In the genomic region with DNA sequence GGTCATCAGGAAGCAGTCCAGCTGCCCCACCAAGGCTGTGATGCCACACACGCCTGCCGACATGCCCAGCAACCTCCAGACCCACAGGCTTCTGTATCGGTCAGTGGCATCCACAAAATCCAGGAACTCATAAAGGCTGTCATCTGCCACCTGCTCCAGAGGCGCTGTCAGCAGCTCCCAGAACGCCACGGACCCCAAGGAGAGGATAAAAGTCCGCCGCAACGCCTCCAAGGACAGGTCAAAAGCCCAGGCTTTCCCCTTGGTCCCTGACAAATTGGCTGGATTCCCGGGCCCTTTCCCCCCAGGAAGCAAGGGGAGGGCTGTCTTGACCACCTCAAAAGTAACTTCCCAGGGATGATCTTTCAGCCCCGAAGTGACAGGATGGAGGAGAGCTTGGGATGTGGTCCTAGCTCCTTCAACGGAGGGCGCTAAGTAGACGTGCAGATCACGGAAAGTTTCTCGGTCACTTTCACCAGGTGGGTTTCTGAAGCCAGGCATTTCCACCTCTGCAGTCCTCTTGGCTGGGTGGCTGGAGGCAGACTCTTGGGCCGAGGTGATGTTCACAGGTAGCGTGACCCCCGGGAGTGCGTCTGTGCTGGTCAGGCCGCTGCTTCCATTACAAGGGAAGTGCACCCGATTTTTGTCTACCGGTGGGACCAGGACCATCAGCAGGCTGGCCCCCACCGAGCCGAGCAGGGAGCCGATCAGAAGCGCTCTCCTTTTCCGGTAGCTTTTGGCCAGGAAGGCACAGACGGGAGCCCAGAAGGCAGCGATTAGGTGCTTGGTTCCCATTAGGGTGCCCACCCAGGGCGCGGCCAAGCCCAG, we compare ENCODE assay signal across 21 cellular contexts. TPM values are rescaled to one million over a fixed set of nuclear protein-coding genes. Genes with fewer than 3 reads are reported as not detected.
DNase-seq lines count a peak whose midpoint lies in the region; ATAC-seq and TF ChIP-seq lines count a peak whose summit lies in the region.
"Had no signal": no experiment of that assay in that cellular context is flagged by ENCODE, and none has a peak within 500 bp of the region (broad histone marks: within the 10 kb centered on the region; RNA-seq: fewer than 3 reads in every experiment).

No MANE protein-coding gene starts in this region.

- no peak for TF ChIP-seq CTCF in smooth muscle cell (IDR thresholded peaks at IDR 0.05; ENCODE audit: borderline replicate concordance, insufficient read depth, poor library complexity, severe bottlenecking)

- no peak overlapping the region for H2AFZ ChIP-seq in smooth muscle cell (ENCODE audit: low read depth)

- H3K79me2 ChIP-seq in smooth muscle cell (ENCODE audit: low read depth) = no peaks in the 10 kb centered on the region

- peaks cover 6 to 8% of the 10 kb centered on the region in 2 donors for H3K27me3 Mint-ChIP-seq in effector memory CD8-positive, alpha-beta T cell
- H3K27me3 Mint-ChIP-seq: central memory CD8-positive, alpha-beta T cell had no signal

- H3K9ac ChIP-seq in HUES48 (ENCODE audit: low read depth, low read length) (peak overlapping the region; percentile 48), smooth muscle cell (ENCODE audit: low read depth) (no peak overlapping the region)

- DNase-seq in left colon (no peak), smooth muscle cell (lab: John Stamatoyannopoulos, UW; ENCODE audit: unreplicated experiment) (no peak), NCI-H446 treated with DMSO at 0.1 percent for 48 hours (lab: John Stamatoyannopoulos, UW) (no peak), NCI-H2107 (lab: John Stamatoyannopoulos, UW) (no peak)
- no peak for DNase-seq in effector memory CD8-positive, alpha-beta T cell
- DNase-seq: activated CD8-positive, alpha-beta T cell treated with anti-CD3 and anti-CD28 coated beads, Interleukin-2, amount 10 ng/mL, durations not matched to agents 7 days and 5 days; foreskin melanocyte; GOT3; NCI-H2081 treated with DMSO at 0.1 percent for 48 hours; NCI-H524 treated with DMSO at 0.1 percent for 48 hours; right cardiac atrium; SHP77 had no signal

- H3K9me3 ChIP-seq in HUES48 (ENCODE audit: control insufficient read depth, insufficient read depth, low read length) (no peaks in the 10 kb centered on the region), ectodermal cell (ENCODE audit: control insufficient read depth, low read length) (no peaks in the 10 kb centered on the region), smooth muscle cell (replicated peaks; ENCODE audit: low read depth) (no peaks in the 10 kb centered on the region)
- H3K9me3 ChIP-seq: neutrophil had no signal

- no peaks in the 10 kb centered on the region for H3K4me1 Mint-ChIP-seq in effector memory CD8-positive, alpha-beta T cell (ENCODE audit: low read depth in 2 of 2)
- H3K4me1 Mint-ChIP-seq: central memory CD8-positive, alpha-beta T cell had no signal

- no peak overlapping the region for H3K4me3 Mint-ChIP-seq in effector memory CD8-positive, alpha-beta T cell
- H3K4me3 Mint-ChIP-seq: activated CD8-positive, alpha-beta T cell treated with anti-CD3 and anti-CD28 coated beads, Interleukin-2, amount 10 ng/mL, durations not matched to agents 7 days and 5 days; central memory CD8-positive, alpha-beta T cell had no signal

- 75% methylated on average over 32 of the region's 32 CpGs for WGBS in ectodermal cell, 2 experiments
- WGBS in smooth muscle cell (ENCODE audit: low lambda C conversion rate) = 52% methylated on average over 32 of the region's 32 CpGs

- H3K27ac Mint-ChIP-seq in effector memory CD8-positive, alpha-beta T cell = no peak overlapping the region
- H3K27ac Mint-ChIP-seq: activated CD8-positive, alpha-beta T cell treated with anti-CD3 and anti-CD28 coated beads, Interleukin-2, amount 10 ng/mL, durations not matched to agents 7 days and 5 days had no signal

- no peaks in the 10 kb centered on the region for H3K36me3 Mint-ChIP-seq in effector memory CD8-positive, alpha-beta T cell (ENCODE audit: insufficient read depth)

- ATAC-seq in left colon (peak; percentile 13), GM21786 (IDR thresholded peaks at IDR 0.05; ENCODE audit: unreplicated experiment) (no peak)
- ATAC-seq in effector memory CD8-positive, alpha-beta T cell (replicated peaks) = no peak
- ATAC-seq: activated CD8-positive, alpha-beta T cell treated with anti-CD3 and anti-CD28 coated beads, Interleukin-2, amount 10 ng/mL, durations not matched to agents 7 days and 5 days; K562 had no signal

- no peaks in the 10 kb centered on the region for H3F3A ChIP-seq in smooth muscle cell (ENCODE audit: low read depth)

- H3K4me2 ChIP-seq in smooth muscle cell = peak overlapping the region; percentile 76

- H3K27ac ChIP-seq in HUES48 (ENCODE audit: low read depth, low read length) (no peak overlapping the region), ectodermal cell (ENCODE audit: insufficient read depth, low read depth, low read length, poor library complexity, severe bottlenecking) (no peak overlapping the region), smooth muscle cell (ENCODE audit: low read depth) (no peak overlapping the region)
- H3K27ac ChIP-seq: HL-60, neutrophil had no signal

- H3K36me3 ChIP-seq in HUES48 (ENCODE audit: control insufficient read depth, insufficient read depth, low read length) = no peaks in the 10 kb centered on the region
- no peaks in the 10 kb centered on the region for H3K36me3 ChIP-seq in ectodermal cell (ENCODE audit: control insufficient read depth, insufficient read depth, low read length)
- no peaks in the 10 kb centered on the region for H3K36me3 ChIP-seq in smooth muscle cell (ENCODE audit: low read depth)

- H4K20me1 ChIP-seq in smooth muscle cell (ENCODE audit: low read depth) = no peaks in the 10 kb centered on the region

- no peaks in the 10 kb centered on the region for H3K27me3 ChIP-seq in HUES48 (ENCODE audit: control insufficient read depth, insufficient read depth, low read length)
- H3K27me3 ChIP-seq in ectodermal cell (ENCODE audit: control insufficient read depth, insufficient read depth, low read length, poor library complexity, severe bottlenecking) = peaks cover 19% of the 10 kb centered on the region
- peaks cover 36% of the 10 kb centered on the region for H3K27me3 ChIP-seq in smooth muscle cell (ENCODE audit: low read depth)

- H3K4me1 ChIP-seq in HUES48 (ENCODE audit: control insufficient read depth, insufficient read depth, low read length) = peaks cover 5% of the 10 kb centered on the region; the same call in 1 of the 2 replicates
- H3K4me1 ChIP-seq in ectodermal cell (ENCODE audit: control insufficient read depth, insufficient read depth, low read length) = no peaks in the 10 kb centered on the region
- no peaks in the 10 kb centered on the region for H3K4me1 ChIP-seq in smooth muscle cell (ENCODE audit: low read depth)

- intact Hi-C loops in left colon (cut with DNase I, micrococcal nuclease) = no loop called here

- no peaks in the 10 kb centered on the region for H3K9me3 Mint-ChIP-seq in effector memory CD8-positive, alpha-beta T cell
- H3K9me3 Mint-ChIP-seq: central memory CD8-positive, alpha-beta T cell had no signal

- peak overlapping the region; percentile 74 for H3K4me3 ChIP-seq in HUES48 (ENCODE audit: low read depth, low read length)
- H3K4me3 ChIP-seq in ectodermal cell (ENCODE audit: insufficient read depth, low read depth, low read length) = peak overlapping the region; percentile 23
- peak overlapping the region; percentile 38 for H3K4me3 ChIP-seq in smooth muscle cell
- H3K4me3 ChIP-seq: K562 had no signal

RNA-seq across cellular contexts. Expression of a gene that starts 0.8 kb away (rescaled TPM):
- not detected for polyA plus RNA-seq in ectodermal cell (2013, experiment 1 of 4)
- polyA plus RNA-seq in ectodermal cell (2013, experiment 2 of 4) = not detected
- polyA plus RNA-seq in ectodermal cell (2013, experiment 3 of 4) = not detected
- polyA plus RNA-seq in ectodermal cell (2013, experiment 4 of 4) = not detected
- total RNA-seq in left colon (1 to 10 TPM; 5.1 to 6.8 TPM), smooth muscle cell (0.13 and 0.49 TPM in 2 replicates)
- polyA plus RNA-seq in smooth muscle cell = 0.41 TPM in 1 of 2 replicates, not detected in the other
- total RNA-seq: K562, right cardiac atrium had no signal
- polyA plus RNA-seq: K562 had no signal

RNA-seq across cellular contexts. Expression of a gene that starts 40.0 kb away (rescaled TPM):
- polyA plus RNA-seq in ectodermal cell (2013, experiment 1 of 4) = not detected
- not detected for polyA plus RNA-seq in ectodermal cell (2013, experiment 2 of 4)
- not detected for polyA plus RNA-seq in ectodermal cell (2013, experiment 3 of 4)
- not detected for polyA plus RNA-seq in ectodermal cell (2013, experiment 4 of 4)
- total RNA-seq in left colon (not detected), smooth muscle cell (not detected in 2 replicates)
- polyA plus RNA-seq in smooth muscle cell = not detected in 2 replicates
- total RNA-seq: activated CD8-positive, alpha-beta T cell treated with anti-CD3 and anti-CD28 coated beads, Interleukin-2, amount 10 ng/mL, durations not matched to agents 7 days and 5 days; K562; right cardiac atrium; subcutaneous adipose tissue had no signal
- polyA plus RNA-seq: adipose tissue, K562, right cardiac atrium had no signal

RNA-seq across cellular contexts. Expression of a gene that starts 53.8 kb away (rescaled TPM):
- not detected for polyA plus RNA-seq in ectodermal cell (2013, experiment 1 of 4)
- polyA plus RNA-seq in ectodermal cell (2013, experiment 2 of 4) = not detected
- not detected for polyA plus RNA-seq in ectodermal cell (2013, experiment 3 of 4)
- polyA plus RNA-seq in ectodermal cell (2013, experiment 4 of 4) = not detected
- total RNA-seq in left colon = not detected
- not detected in 2 replicates for total RNA-seq in smooth muscle cell
- 0.15 TPM in 1 of 2 replicates, not detected in the other for polyA plus RNA-seq in smooth muscle cell
- total RNA-seq: K562, right cardiac atrium, subcutaneous adipose tissue had no signal
- polyA plus RNA-seq: adipose tissue, K562, right cardiac atrium had no signal

Comparison
In these comparisons a context has a peak if more than half of its experiments do, and no peak if none do; other contexts are left out.
1. H3K4me3 ChIP-seq: peak in every context shown above with its lines; median percentile 74 in HUES48; 38 in smooth muscle cell; 23 in ectodermal cell.